8 cellular contexts compared by ENCODE assay signal in the genomic region with DNA sequence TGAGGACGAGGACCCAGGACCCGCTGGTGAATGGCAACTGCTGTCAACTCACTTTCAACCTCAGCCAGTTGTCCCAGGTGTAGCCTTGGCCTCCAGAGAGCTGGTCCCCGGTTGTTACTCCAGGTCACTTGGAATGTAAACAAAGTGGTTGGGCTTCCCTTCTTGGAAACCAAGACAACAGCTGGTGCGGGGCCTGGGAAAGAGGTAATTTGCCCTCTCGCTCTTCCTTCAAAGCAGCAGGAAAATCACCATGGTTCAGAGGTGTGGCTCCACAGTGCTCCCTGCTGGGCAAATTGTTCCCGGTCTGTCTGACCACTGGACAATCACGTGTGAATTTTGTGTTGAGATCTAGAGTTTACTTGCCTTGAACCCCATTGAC. TPM values are rescaled to one million over a fixed set of nuclear protein-coding genes. Genes with fewer than 3 reads are reported as not detected.
DNase-seq lines count a peak whose midpoint lies in the region; ATAC-seq and TF ChIP-seq lines count a peak whose summit lies in the region.

No MANE protein-coding gene starts in this region.

- H3K4me1 Mint-ChIP-seq in mesothelial cell of epicardium = peaks cover 16% of the 10 kb centered on the region

- intact Hi-C loops in aorta (cut with DNase I) = loop anchor here in 1 of 2 donors (5.0 kb wide), 1 partner anchor 83 kb away; no protein-coding TSS in a partner anchor

- H3K9me3 Mint-ChIP-seq in mesothelial cell of epicardium = no peaks in the 10 kb centered on the region

- DNase-seq in AG08395 (ENCODE audit: low spot score) = peak; percentile 47
- peak; percentile 42 to 68 for DNase-seq in SJCRH30
- DNase-seq in iPS-NIHi11 (ENCODE audit: low spot score) = peak; percentile 66
- DNase-seq in aorta = peak; percentile 68 to 84
- no peak for DNase-seq in NCI-H187 treated with DMSO at 0.1 percent for 48 hours (lab: John Stamatoyannopoulos, UW)
- no peak for DNase-seq in mesothelial cell of epicardium (ENCODE audit: low spot score in 2 of 2, unreplicated experiment in 2 of 2)

- 46 to 54% methylated on average over 7 of the region's 7 CpGs for WGBS in aorta, 2 donors

- peaks cover 2% of the 10 kb centered on the region for H3K27me3 Mint-ChIP-seq in mesothelial cell of epicardium (ENCODE audit: low read depth)

- H3K4me3 Mint-ChIP-seq in mesothelial cell of epicardium = no peak overlapping the region

- H3K9me3 ChIP-seq in SJCRH30 (replicated peaks) (no peaks in the 10 kb centered on the region), aorta (ENCODE audit: control insufficient read depth, low read length) (no peaks in the 10 kb centered on the region)

- H3K4me1 ChIP-seq in SJCRH30 (0 out of 2 replicates have a peak, but pooled peaks cover 3% of the 10 kb centered on the region), aorta (ENCODE audit: control insufficient read depth in 1 of 2, insufficient read depth in 2 of 2, low read length in 2 of 2) (no peaks in the 10 kb centered on the region)

- no peak overlapping the region for H3K27ac Mint-ChIP-seq in mesothelial cell of epicardium

- no peaks in the 10 kb centered on the region for H3K36me3 Mint-ChIP-seq in mesothelial cell of epicardium

- H3K27me3 ChIP-seq in SJCRH30 (no peaks in the 10 kb centered on the region), aorta (ENCODE audit: control insufficient read depth in 1 of 2, insufficient read depth in 2 of 2, low read length in 1 of 2) (no peaks in the 10 kb centered on the region)

- H3K4me3 ChIP-seq in SJCRH30 (no peak overlapping the region), aorta (ENCODE audit: low read length in 2 of 2) (no peak overlapping the region)

- no peak for ATAC-seq in aorta (ENCODE audit: low FRiP score)
- ATAC-seq in GM18873 (IDR thresholded peaks at IDR 0.05; ENCODE audit: low FRiP score, unreplicated experiment) = no peak

- TF ChIP-seq CTCF in GM12873 (IDR thresholded peaks at IDR 0.05; ENCODE audit: insufficient read depth, low read depth, low read length, missing control alignments) (peak; percentile 64), mesothelial cell of epicardium (IDR thresholded peaks at IDR 0.05; ENCODE audit: unreplicated experiment) (no peak)

- no peak overlapping the region for H3K27ac ChIP-seq in SJCRH30
- H3K27ac ChIP-seq in aorta (ENCODE audit: low read depth in 1 of 2, low read length in 2 of 2) = no peak overlapping the region

- H3K36me3 ChIP-seq in SJCRH30 (no peaks in the 10 kb centered on the region), aorta (ENCODE audit: control insufficient read depth in 1 of 2, insufficient read depth in 2 of 2, low read length in 1 of 2) (no peaks in the 10 kb centered on the region)

RNA-seq across cellular contexts. Expression of a gene that starts 15.0 kb away (rescaled TPM):
- not detected in 2 replicates for total RNA-seq in SJCRH30 (2014; rRNA removed; shearing (Covaris generic))
- total RNA-seq in aorta = 1 to 10 TPM; 1.1 to 1.5 TPM
- polyA plus RNA-seq in aorta = not detected
- 1.9 TPM in 3 replicates for total RNA-seq in mesothelial cell of epicardium

Comparison
In these comparisons a context has a peak if more than half of its experiments do, and no peak if none do; other contexts are left out.
1. DNase-seq: peak in AG08395 (single experiment), SJCRH30 (2 of 2), iPS-NIHi11 (single experiment) and aorta (2 of 2); none in NCI-H187 treated with DMSO at 0.1 percent for 48 hours (single experiment) and mesothelial cell of epicardium (0 of 2).